ENCODE assay signal across 8 cellular contexts in the genomic region with DNA sequence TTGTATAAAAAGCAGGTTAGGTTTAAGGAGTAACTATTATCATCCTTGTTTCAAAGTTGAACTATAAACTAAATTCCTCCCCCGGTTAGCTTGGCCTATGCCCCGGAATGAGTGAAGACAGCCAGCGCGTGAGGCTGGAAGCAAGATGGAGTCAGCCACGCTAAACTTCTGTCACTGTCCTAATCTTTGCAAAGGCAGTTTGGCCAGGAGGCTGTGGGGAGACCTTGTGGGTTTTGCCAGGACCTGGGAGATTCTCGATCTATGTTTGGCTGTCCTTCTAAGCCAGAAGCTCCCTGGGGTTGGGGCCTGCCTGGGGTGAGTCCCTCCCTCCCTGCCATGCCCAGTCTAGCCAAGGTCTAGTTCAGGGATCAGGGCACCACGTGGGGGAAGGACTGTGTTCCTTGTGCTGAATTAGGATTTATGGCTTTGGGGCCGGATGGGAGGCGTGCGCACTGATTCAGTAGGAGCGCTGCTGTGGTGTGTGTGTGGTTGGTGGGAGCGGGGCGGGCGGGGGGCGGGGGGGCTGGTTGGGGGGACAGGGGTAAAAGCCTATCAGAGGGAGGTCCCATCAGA. TPM values are rescaled to one million over a fixed set of nuclear protein-coding genes. Genes with fewer than 3 reads are reported as not detected.
DNase-seq lines count a peak whose midpoint lies in the region; ATAC-seq, FAIRE-seq and TF ChIP-seq lines count a peak whose summit lies in the region.

No MANE protein-coding gene starts in this region.

- peak in 8 of 10 experiments; percentile 10 to 46 (median 16) for DNase-seq in CD4-positive, alpha-beta T cell
- DNase-seq in OCI-LY7 (ENCODE audit: low spot score), result no peak
- peak; percentile 22 for DNase-seq in astrocyte (ENCODE audit: low read depth)
- DNase-seq in kidney, result peak; percentile 89
- no peak for DNase-seq in stimulated activated effector memory CD8-positive, alpha-beta T cell treated with anti-CD3 and anti-CD28 coated beads, Interleukin-12 subunit alpha, Interleukin-12 subunit beta, amount 100 ng/mL, for 72 hours (ENCODE audit: low spot score in 2 of 2)
- DNase-seq in GDM1 (lab: John Stamatoyannopoulos, UW), result no peak
- DNase-seq in GM19238 (ENCODE audit: insufficient read length, low spot score), result no peak

- no peaks in the 10 kb centered on the region for H3K4me1 ChIP-seq in OCI-LY7 (ENCODE audit: insufficient read depth, low read length, poor library complexity, severe bottlenecking)
- peaks cover 10% of the 10 kb centered on the region for H3K4me1 ChIP-seq in astrocyte (ENCODE audit: insufficient read depth, low read length)
- peaks cover 0 to 9% of the 10 kb centered on the region in 2 donors for H3K4me1 ChIP-seq in kidney (ENCODE audit: control insufficient read depth in 1 of 2, insufficient read depth in 1 of 2, low read depth in 1 of 2, low read length in 2 of 2)

- H3K27me3 ChIP-seq in CD4-positive, alpha-beta T cell (ENCODE audit: control insufficient read depth, insufficient read depth, low read length), result no peaks in the 10 kb centered on the region
- no peaks in the 10 kb centered on the region for H3K27me3 ChIP-seq in astrocyte (ENCODE audit: insufficient read depth, low read length)

- H3K4me3 ChIP-seq in OCI-LY7 (ENCODE audit: low read depth, low read length, poor library complexity, severe bottlenecking), result peak overlapping the region; percentile 67
- H3K4me3 ChIP-seq in astrocyte (ENCODE audit: insufficient read depth, low read depth, low read length), result peak overlapping the region; percentile 58
- peak overlapping the region; percentile 49 to 55 for H3K4me3 ChIP-seq in kidney (ENCODE audit: low read length in 2 of 2)

- no peaks in the 10 kb centered on the region for H3K9me3 Mint-ChIP-seq in CD4-positive, alpha-beta T cell
- no peaks in the 10 kb centered on the region for H3K9me3 Mint-ChIP-seq in astrocyte (ENCODE audit: unreplicated experiment)
- no peaks in the 10 kb centered on the region for H3K9me3 Mint-ChIP-seq in stimulated activated effector memory CD8-positive, alpha-beta T cell treated with anti-CD3 and anti-CD28 coated beads, Interleukin-12 subunit alpha, Interleukin-12 subunit beta, amount 100 ng/mL, for 72 hours

- H3K27ac Mint-ChIP-seq in CD4-positive, alpha-beta T cell, result peak overlapping the region; percentile 96
- no peak overlapping the region for H3K27ac Mint-ChIP-seq in astrocyte (ENCODE audit: unreplicated experiment)
- H3K27ac Mint-ChIP-seq in stimulated activated effector memory CD8-positive, alpha-beta T cell treated with anti-CD3 and anti-CD28 coated beads, Interleukin-12 subunit alpha, Interleukin-12 subunit beta, amount 100 ng/mL, for 72 hours, result peak overlapping the region; percentile 87

- no peaks in the 10 kb centered on the region for H3K9me3 ChIP-seq in CD4-positive, alpha-beta T cell (ENCODE audit: control insufficient read depth, low read length)
- no peaks in the 10 kb centered on the region for H3K9me3 ChIP-seq in OCI-LY7 (ENCODE audit: low read length)
- H3K9me3 ChIP-seq in astrocyte (ENCODE audit: insufficient read depth, low read depth, low read length), result no peaks in the 10 kb centered on the region
- H3K9me3 ChIP-seq in kidney (ENCODE audit: control insufficient read depth in 1 of 2, low read length in 2 of 2), result no peaks in the 10 kb centered on the region

- H2AFZ ChIP-seq in OCI-LY7 (ENCODE audit: low read length), result no peak overlapping the region
- H2AFZ ChIP-seq in astrocyte (ENCODE audit: low read depth, low read length), result peak overlapping the region; percentile 29

- H3K27ac ChIP-seq in CD4-positive, alpha-beta T cell (ENCODE audit: low read depth, low read length), result peak overlapping the region; percentile 81
- H3K27ac ChIP-seq in OCI-LY7 (ENCODE audit: low read depth, low read length, poor library complexity, severe bottlenecking), result no peak overlapping the region
- H3K27ac ChIP-seq in astrocyte (ENCODE audit: low read depth, low read length), result peak overlapping the region; percentile 74
- peak overlapping the region; percentile 83 to 88 for H3K27ac ChIP-seq in kidney (ENCODE audit: low read depth in 2 of 2, low read length in 2 of 2)

- intact Hi-C loops in CD4-positive, alpha-beta T cell (cut with DNase I, micrococcal nuclease), result loop anchor here in 1 of 2 experiments (5.0 kb wide), 1 partner anchor 204 kb away; the partner anchor contains the start of gene GTF2I
- intact Hi-C loops in OCI-LY7 (cut with micrococcal nuclease; ENCODE audit: unreplicated experiment) (no loop called here), kidney (cut with DNase I) (no loop called here)

- H3K27me3 Mint-ChIP-seq in CD4-positive, alpha-beta T cell, result no peaks in the 10 kb centered on the region
- H3K27me3 Mint-ChIP-seq in astrocyte (ENCODE audit: low read depth, unreplicated experiment), result peaks cover 8% of the 10 kb centered on the region

- H3K9ac ChIP-seq in astrocyte (ENCODE audit: low read length) (peak overlapping the region; percentile 82), kidney (ENCODE audit: low read length in 2 of 2) (peak overlapping the region in 1 of 2 donors; percentile 78)

- no peak for TF ChIP-seq CTCF in CD4-positive, alpha-beta T cell (IDR thresholded peaks at IDR 0.05)
- no peak for TF ChIP-seq CTCF in OCI-LY7 (conservative IDR thresholded peaks at IDR 0.05; ENCODE audit: low read length)
- no peak for TF ChIP-seq CTCF in astrocyte (IDR thresholded peaks at IDR 0.05; ENCODE audit: insufficient read depth, low read depth, low read length)
- TF ChIP-seq CTCF in kidney (IDR thresholded peaks at IDR 0.05; ENCODE audit: borderline replicate concordance, extremely low read depth, insufficient read depth), result no peak

- CTCF ChIA-PET in CD4-positive, alpha-beta T cell (lab: Charles Lee), result no interaction called here
- CTCF ChIA-PET in OCI-LY7 (lab: Charles Lee; ENCODE audit: unreplicated experiment), result no interaction called here

- no peaks in the 10 kb centered on the region for H3K36me3 ChIP-seq in OCI-LY7 (ENCODE audit: insufficient read depth, low read length)
- no peaks in the 10 kb centered on the region for H3K36me3 ChIP-seq in astrocyte (ENCODE audit: insufficient read depth, low read length)
- no peaks in the 10 kb centered on the region for H3K36me3 ChIP-seq in kidney (ENCODE audit: control insufficient read depth in 1 of 2, insufficient read depth in 2 of 2, low read length in 2 of 2)

- H3K9me2 ChIP-seq in OCI-LY7 (ENCODE audit: insufficient read depth, low read length), result no peaks in the 10 kb centered on the region

- ATAC-seq in CD4-positive, alpha-beta T cell (ENCODE audit: poor library complexity), result peak; percentile 5
- no peak for ATAC-seq in stimulated activated effector memory CD8-positive, alpha-beta T cell treated with anti-CD3 and anti-CD28 coated beads, Interleukin-12 subunit alpha, Interleukin-12 subunit beta, amount 100 ng/mL, for 72 hours
- no peak for ATAC-seq in HG03432 (IDR thresholded peaks at IDR 0.05; ENCODE audit: unreplicated experiment)

- H3K36me3 Mint-ChIP-seq in CD4-positive, alpha-beta T cell (ENCODE audit: low read depth), result peaks cover 5% of the 10 kb centered on the region
- H3K36me3 Mint-ChIP-seq in astrocyte (ENCODE audit: low read depth, unreplicated experiment), result peaks cover 5% of the 10 kb centered on the region
- H3K36me3 Mint-ChIP-seq in stimulated activated effector memory CD8-positive, alpha-beta T cell treated with anti-CD3 and anti-CD28 coated beads, Interleukin-12 subunit alpha, Interleukin-12 subunit beta, amount 100 ng/mL, for 72 hours, result no peaks in the 10 kb centered on the region

- H4K20me1 ChIP-seq in OCI-LY7 (ENCODE audit: insufficient read depth, low read length), result no peaks in the 10 kb centered on the region
- H4K20me1 ChIP-seq in astrocyte (ENCODE audit: insufficient read depth, low read length), result peaks cover 19% of the 10 kb centered on the region

- H3K4me2 ChIP-seq in OCI-LY7 (ENCODE audit: low read length), result 0 out of 2 replicates have a peak overlapping the region, but pooled peaks have one; percentile 51
- peak overlapping the region; percentile 81 for H3K4me2 ChIP-seq in astrocyte (ENCODE audit: low read length)

- H3K4me1 Mint-ChIP-seq in CD4-positive, alpha-beta T cell (ENCODE audit: low read depth), result peaks cover 20% of the 10 kb centered on the region
- no peaks in the 10 kb centered on the region for H3K4me1 Mint-ChIP-seq in astrocyte (ENCODE audit: low read depth, unreplicated experiment)
- peaks cover 14% of the 10 kb centered on the region for H3K4me1 Mint-ChIP-seq in stimulated activated effector memory CD8-positive, alpha-beta T cell treated with anti-CD3 and anti-CD28 coated beads, Interleukin-12 subunit alpha, Interleukin-12 subunit beta, amount 100 ng/mL, for 72 hours

- POLR2A ChIA-PET in CD4-positive, alpha-beta T cell (lab: Charles Lee), result no interaction called here
- POLR2A ChIA-PET in OCI-LY7 (lab: Charles Lee), result interaction anchor here (0.8 kb wide), 1 partner anchor 14 kb away, joined by 3 read pairs; no protein-coding TSS in a partner anchor

- no peak for FAIRE-seq in astrocyte (lab: Jason Lieb, UNC)
- FAIRE-seq in kidney (lab: Jason Lieb, UNC), result no peak

- H3K79me2 ChIP-seq in OCI-LY7 (ENCODE audit: insufficient read depth, low read depth, low read length) (no peaks in the 10 kb centered on the region), astrocyte (ENCODE audit: insufficient read depth, low read length) (peaks cover 41% of the 10 kb centered on the region)

- BruUV-seq in OCI-LY7 (replicated peaks; lab: Mats Ljungman, UMichigan), result no TSS peak

- peak overlapping the region; percentile 87 for H3K4me3 Mint-ChIP-seq in CD4-positive, alpha-beta T cell
- H3K4me3 Mint-ChIP-seq in astrocyte (ENCODE audit: unreplicated experiment), result peak overlapping the region; percentile 68
- H3K4me3 Mint-ChIP-seq in stimulated activated effector memory CD8-positive, alpha-beta T cell treated with anti-CD3 and anti-CD28 coated beads, Interleukin-12 subunit alpha, Interleukin-12 subunit beta, amount 100 ng/mL, for 72 hours, result peak overlapping the region; percentile 68

RNA-seq across cellular contexts. Expression of gene GTF2IRD1, which starts 0.9 kb away (rescaled TPM):
- 1 to 10 TPM in 1 of 2 experiments, under 1 TPM in 1; 0.74 to 1.2 TPM for total RNA-seq in CD4-positive, alpha-beta T cell
- 4.2 and 4.4 TPM in 2 replicates for total RNA-seq in OCI-LY7 (2014; rRNA removed; shearing (Covaris generic))
- total RNA-seq in OCI-LY7 (2022), result 29.7 and 34.3 TPM in 2 replicates
- total RNA-seq in astrocyte, result 19.3 and 20.4 TPM in 2 replicates
- total RNA-seq in kidney, result 35.8 TPM
- polyA plus RNA-seq in kidney (ENCODE audit: insufficient read depth, low read depth, low replicate concordance), result 28.2 TPM

Comparison
In these comparisons a context has a peak if more than half of its experiments do, and no peak if none do; other contexts are left out.
1. DNase-seq: peak in CD4-positive, alpha-beta T cell (8 of 10), astrocyte (single experiment) and kidney (single experiment); none in OCI-LY7 (single experiment), stimulated activated effector memory CD8-positive, alpha-beta T cell treated with anti-CD3 and anti-CD28 coated beads, Interleukin-12 subunit alpha, Interleukin-12 subunit beta, amount 100 ng/mL, for 72 hours (0 of 2), GDM1 (single experiment) and GM19238 (single experiment).
2. Peak in every context shown above with its lines, with median percentiles within 50 percentile points of each other: H3K4me3 Mint-ChIP-seq and H3K4me3 ChIP-seq.